7 cellular contexts compared by ENCODE assay signal in the genomic region with DNA sequence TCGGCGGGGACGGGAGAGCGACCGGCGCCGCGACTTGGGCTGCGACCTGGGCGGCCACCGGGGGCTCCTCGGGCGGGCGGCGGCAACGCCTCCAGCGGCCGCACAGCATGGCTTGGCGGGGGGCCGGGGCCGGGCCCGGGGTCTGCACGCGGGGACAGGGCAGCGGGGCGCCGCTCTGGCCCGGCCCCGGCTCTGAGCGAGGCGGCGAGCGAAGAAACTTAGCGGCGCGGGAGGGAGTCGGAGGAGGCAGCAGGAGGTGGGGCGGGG. TPM values are rescaled to one million over a fixed set of nuclear protein-coding genes. Genes with fewer than 3 reads are reported as not detected.
DNase-seq lines count a peak whose midpoint lies in the region; ATAC-seq lines count a peak whose summit lies in the region.

A gene with protein sequence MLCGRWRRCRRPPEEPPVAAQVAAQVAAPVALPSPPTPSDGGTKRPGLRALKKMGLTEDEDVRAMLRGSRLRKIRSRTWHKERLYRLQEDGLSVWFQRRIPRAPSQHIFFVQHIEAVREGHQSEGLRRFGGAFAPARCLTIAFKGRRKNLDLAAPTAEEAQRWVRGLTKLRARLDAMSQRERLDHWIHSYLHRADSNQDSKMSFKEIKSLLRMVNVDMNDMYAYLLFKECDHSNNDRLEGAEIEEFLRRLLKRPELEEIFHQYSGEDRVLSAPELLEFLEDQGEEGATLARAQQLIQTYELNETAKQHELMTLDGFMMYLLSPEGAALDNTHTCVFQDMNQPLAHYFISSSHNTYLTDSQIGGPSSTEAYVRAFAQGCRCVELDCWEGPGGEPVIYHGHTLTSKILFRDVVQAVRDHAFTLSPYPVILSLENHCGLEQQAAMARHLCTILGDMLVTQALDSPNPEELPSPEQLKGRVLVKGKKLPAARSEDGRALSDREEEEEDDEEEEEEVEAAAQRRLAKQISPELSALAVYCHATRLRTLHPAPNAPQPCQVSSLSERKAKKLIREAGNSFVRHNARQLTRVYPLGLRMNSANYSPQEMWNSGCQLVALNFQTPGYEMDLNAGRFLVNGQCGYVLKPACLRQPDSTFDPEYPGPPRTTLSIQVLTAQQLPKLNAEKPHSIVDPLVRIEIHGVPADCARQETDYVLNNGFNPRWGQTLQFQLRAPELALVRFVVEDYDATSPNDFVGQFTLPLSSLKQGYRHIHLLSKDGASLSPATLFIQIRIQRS (minus strand): TSS at position 214 of the 267 bp plus-strand sequence. CDS start 105 bp downstream, at position 109.

- peaks cover 6% of the 10 kb centered on the region for H3K27me3 Mint-ChIP-seq in activated CD4-positive, alpha-beta memory T cell treated with anti-CD3 and anti-CD28 coated beads for 36 hours

- no peaks in the 10 kb centered on the region for H3K9me3 Mint-ChIP-seq in activated CD4-positive, alpha-beta memory T cell treated with anti-CD3 and anti-CD28 coated beads for 36 hours

- ATAC-seq in HG03196 (IDR thresholded peaks at IDR 0.05; ENCODE audit: unreplicated experiment): no peak

- no peak within 1 kb of the TSS for H3K27ac Mint-ChIP-seq in activated CD4-positive, alpha-beta memory T cell treated with anti-CD3 and anti-CD28 coated beads for 36 hours

- H3K4me1 Mint-ChIP-seq in activated CD4-positive, alpha-beta memory T cell treated with anti-CD3 and anti-CD28 coated beads for 36 hours (ENCODE audit: low read depth): peaks cover 13% of the 10 kb centered on the region

- H3K36me3 Mint-ChIP-seq in activated CD4-positive, alpha-beta memory T cell treated with anti-CD3 and anti-CD28 coated beads for 36 hours: no peaks in the 10 kb centered on the region

- CTCF ChIA-PET in activated CD4-positive, alpha-beta memory T cell treated with anti-CD3 and anti-CD28 coated beads for 36 hours (lab: Charles Lee): interaction anchor here (1.1 to 8.0 kb wide), 7 partner anchors 17 to 212 kb away, joined by 3 to 335 read pairs (median 5); no protein-coding TSS in a partner anchor

- DNase-seq in HT-29 (ENCODE audit: low spot score) (no peak), cardiac septum (ENCODE audit: low spot score) (no peak), renal cortical epithelial cell (ENCODE audit: low read depth) (no peak), DMS153 treated with DMSO at 0.1 percent for 48 hours (lab: John Stamatoyannopoulos, UW; ENCODE audit: unreplicated experiment) (no peak)
- no peak for DNase-seq in activated CD4-positive, alpha-beta memory T cell treated with anti-CD3 and anti-CD28 coated beads for 36 hours
- no peak for DNase-seq in activated CD4-positive, alpha-beta T cell treated with anti-CD3 and anti-CD28 coated beads, Interleukin-2, amount 50 U/mL, for 48 hours

- intact Hi-C loops in activated CD4-positive, alpha-beta memory T cell treated with anti-CD3 and anti-CD28 coated beads for 36 hours (cut with micrococcal nuclease): loop anchor here (2.0 to 10.0 kb wide), 4 partner anchors 80 to 357 kb away; partner anchors contain the start of gene DCAKD
- intact Hi-C loops in cardiac septum (cut with DNase I): loop anchor here (5.0 kb wide), 2 partner anchors 35 to 355 kb away; no protein-coding TSS in a partner anchor

- peak within 1 kb of the TSS; percentile 84 for H3K4me3 Mint-ChIP-seq in activated CD4-positive, alpha-beta memory T cell treated with anti-CD3 and anti-CD28 coated beads for 36 hours

- POLR2A ChIA-PET in activated CD4-positive, alpha-beta memory T cell treated with anti-CD3 and anti-CD28 coated beads for 36 hours (lab: Charles Lee): no interaction called here

RNA-seq across cellular contexts. Expression of the gene that starts here (rescaled TPM):
- 130 and 142 TPM in 2 replicates for total RNA-seq in HT-29 (2014; rRNA removed; shearing (Covaris generic))
- total RNA-seq in activated CD4-positive, alpha-beta memory T cell treated with anti-CD3 and anti-CD28 coated beads for 36 hours: 1 to 10 TPM; 4.3 to 4.4 TPM
- 87.6 TPM for total RNA-seq in cardiac septum
- 26.9 and 98.1 TPM in 2 replicates for total RNA-seq in renal cortical epithelial cell
